8 cellular contexts compared by ENCODE assay signal in genomic region chr19:507286-508203, GRCh38. TPM values are rescaled to one million over a fixed set of nuclear protein-coding genes. Genes with fewer than 3 reads are reported as not detected.
DNase-seq lines count a peak whose midpoint lies in the region; ATAC-seq and TF ChIP-seq lines count a peak whose summit lies in the region.

Gene TPGS1, plus strand, starts transcription at chr19:507497. Its CDS starts 10 bp downstream, at chr19:507507.

- no peaks in the 10 kb centered on the region; the same call in 1 of the 2 replicates for H3K36me3 ChIP-seq in GM06990 (ENCODE audit: control insufficient read depth, insufficient read depth, low read length)
- no peaks in the 10 kb centered on the region; the same call in 1 of the 2 replicates for H3K36me3 ChIP-seq in H7 (replicated peaks; ENCODE audit: control insufficient read depth, insufficient read depth, low read length)
- no peaks in the 10 kb centered on the region for H3K36me3 ChIP-seq in MG63
- H3K36me3 ChIP-seq in upper lobe of left lung = peaks cover 0 to 7% (median 2%) of the 10 kb centered on the region in 4 donors

- peak within 1 kb of the TSS; percentile 79 to 98 (median 96) for H3K27ac ChIP-seq in upper lobe of left lung

- no peaks in the 10 kb centered on the region for H3K9me3 Mint-ChIP-seq in activated naive CD8-positive, alpha-beta T cell treated with anti-CD3 and anti-CD28 coated beads, Interleukin-2, amount 50 U/mL, for 24 hours

- H3K9me3 ChIP-seq in MG63 (no peaks in the 10 kb centered on the region), upper lobe of left lung (no peaks in the 10 kb centered on the region)

- DNase-seq in GM06990 (ENCODE audit: extremely low read depth, insufficient read length) (peak; percentile 88), H7 (peak; percentile 97), MG63 (peak; percentile 80), SW 1271 (lab: John Stamatoyannopoulos, UW) (peak; percentile 74 to 98), cardiac septum (ENCODE audit: low spot score) (peak; percentile 97), posterior cingulate gyrus (peak; percentile 77 to 99 (median 92)), upper lobe of left lung (peak; percentile 79 to 95)
- DNase-seq in activated naive CD8-positive, alpha-beta T cell treated with anti-CD3 and anti-CD28 coated beads, Interleukin-2, amount 50 U/mL, for 24 hours = peak; percentile 84

- no peaks in the 10 kb centered on the region for H3K27me3 ChIP-seq in GM06990 (replicated peaks; ENCODE audit: control insufficient read depth, insufficient read depth, low read length)
- peaks cover 2% of the 10 kb centered on the region for H3K27me3 ChIP-seq in H7 (ENCODE audit: control insufficient read depth, insufficient read depth, low read length)
- H3K27me3 ChIP-seq in MG63 = no peaks in the 10 kb centered on the region
- H3K27me3 ChIP-seq in upper lobe of left lung = no peaks in the 10 kb centered on the region

- peaks cover 2% of the 10 kb centered on the region for H3K36me3 Mint-ChIP-seq in activated naive CD8-positive, alpha-beta T cell treated with anti-CD3 and anti-CD28 coated beads, Interleukin-2, amount 50 U/mL, for 24 hours (ENCODE audit: low read depth)

- H3K4me3 Mint-ChIP-seq in activated naive CD8-positive, alpha-beta T cell treated with anti-CD3 and anti-CD28 coated beads, Interleukin-2, amount 50 U/mL, for 24 hours = peak within 1 kb of the TSS; percentile 90

- peak within 1 kb of the TSS; percentile 100 for H3K27ac Mint-ChIP-seq in activated naive CD8-positive, alpha-beta T cell treated with anti-CD3 and anti-CD28 coated beads, Interleukin-2, amount 50 U/mL, for 24 hours

- H3K4me1 ChIP-seq in upper lobe of left lung = peaks cover 34 to 51% (median 37%) of the 10 kb centered on the region in 4 donors

- H3K4me3 ChIP-seq in GM06990 (replicated peaks; ENCODE audit: low read depth, low read length) (peak within 1 kb of the TSS; percentile 94), H7 (ENCODE audit: insufficient read depth, low read depth, low read length) (peak within 1 kb of the TSS; percentile 92), MG63 (peak within 1 kb of the TSS; percentile 97), upper lobe of left lung (peak within 1 kb of the TSS; percentile 75 to 100 (median 95))

- TF ChIP-seq CTCF in GM06990 (IDR thresholded peaks at IDR 0.05; ENCODE audit: insufficient read depth, low read length, poor library complexity, severe bottlenecking) (no peak), upper lobe of left lung (IDR thresholded peaks at IDR 0.05) (peak in 4 of 6 experiments; percentile 28 to 63 (median 43))

- ATAC-seq in activated naive CD8-positive, alpha-beta T cell treated with anti-CD3 and anti-CD28 coated beads, Interleukin-2, amount 50 U/mL, for 24 hours = peak; percentile 41
- peak; percentile 94 to 96 for ATAC-seq in upper lobe of left lung (ENCODE audit: low FRiP score in 2 of 2)

- peaks cover 52% of the 10 kb centered on the region for H3K4me1 Mint-ChIP-seq in activated naive CD8-positive, alpha-beta T cell treated with anti-CD3 and anti-CD28 coated beads, Interleukin-2, amount 50 U/mL, for 24 hours

- 1 to 2% methylated on average over 10 to 59 of the region's 81 CpGs for WGBS in upper lobe of left lung, 2 donors

- peak in 3 of 4 donors; percentile 34 to 66 (median 51) for TF ChIP-seq POLR2A in upper lobe of left lung (IDR thresholded peaks at IDR 0.05)

- intact Hi-C loops in cardiac septum (cut with DNase I) (loop anchor here (1.0 to 2.0 kb wide), 2 partner anchors 18 to 289 kb away; partner anchors contain the start of gene PTBP1), posterior cingulate gyrus (cut with DNase I) (loop anchor here (1.0 to 5.0 kb wide), 3 partner anchors 18 to 125 kb away; partner anchors contain the start of gene CDC34)

- peak in 1 of 4 donors; percentile 50 for TF ChIP-seq EP300 in upper lobe of left lung (IDR thresholded peaks at IDR 0.05)

- no peaks in the 10 kb centered on the region for H3K27me3 Mint-ChIP-seq in activated naive CD8-positive, alpha-beta T cell treated with anti-CD3 and anti-CD28 coated beads, Interleukin-2, amount 50 U/mL, for 24 hours

RNA-seq across cellular contexts. Expression of gene TPGS1, which starts in this region (rescaled TPM):
- 13.7 and 18.1 TPM in 2 replicates for total RNA-seq in H7 (2014; rRNA removed; shearing (Covaris generic))
- 22.6 and 27.7 TPM in 2 replicates for total RNA-seq in MG63 (2014; rRNA removed; shearing (Covaris generic); ENCODE audit: low replicate concordance)
- 11.2 TPM for total RNA-seq in cardiac septum
- total RNA-seq in upper lobe of left lung = 10 to 100 TPM; 30.9 to 67.1 (median 40.1) TPM

Comparison
In these comparisons a context has a peak if more than half of its experiments do, and no peak if none do; other contexts are left out.
1. Peak in every context shown above with its lines: DNase-seq, ATAC-seq, H3K4me3 ChIP-seq and H3K27ac ChIP-seq.